Comparison of ENCODE assay signal across 1 cellular context in the genomic region with DNA sequence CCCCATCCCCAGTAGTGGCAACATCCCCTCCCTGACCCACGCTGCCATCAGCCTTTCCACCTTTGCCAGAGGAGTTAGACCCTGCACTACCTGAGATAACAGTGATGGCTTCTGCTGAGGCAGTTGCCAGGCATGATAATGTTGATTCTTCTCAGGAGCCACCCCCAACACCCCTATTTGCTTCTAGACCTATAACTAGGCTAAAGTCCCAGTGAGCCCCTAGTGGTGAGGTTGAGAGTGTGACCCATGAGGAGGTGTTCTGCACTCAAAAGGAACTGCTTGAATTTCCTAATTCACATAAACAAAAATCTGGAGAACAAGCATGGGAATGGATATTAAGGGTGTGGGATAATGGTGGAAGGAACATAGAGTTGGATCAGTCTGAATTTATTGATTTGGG.
TF ChIP-seq lines count a peak whose summit lies in the region.

No MANE protein-coding gene starts in this region.

TF ChIP-seq in GM23338, 12 proteins besides CTCF, POLR2A, EP300 and RAD21 (continued from another document):
- TF ChIP-seq, protein P1, sequence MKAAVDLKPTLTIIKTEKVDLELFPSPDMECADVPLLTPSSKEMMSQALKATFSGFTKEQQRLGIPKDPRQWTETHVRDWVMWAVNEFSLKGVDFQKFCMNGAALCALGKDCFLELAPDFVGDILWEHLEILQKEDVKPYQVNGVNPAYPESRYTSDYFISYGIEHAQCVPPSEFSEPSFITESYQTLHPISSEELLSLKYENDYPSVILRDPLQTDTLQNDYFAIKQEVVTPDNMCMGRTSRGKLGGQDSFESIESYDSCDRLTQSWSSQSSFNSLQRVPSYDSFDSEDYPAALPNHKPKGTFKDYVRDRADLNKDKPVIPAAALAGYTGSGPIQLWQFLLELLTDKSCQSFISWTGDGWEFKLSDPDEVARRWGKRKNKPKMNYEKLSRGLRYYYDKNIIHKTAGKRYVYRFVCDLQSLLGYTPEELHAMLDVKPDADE (IDR thresholded peaks at IDR 0.05), result no peak
- no peak for TF ChIP-seq EZH2 (IDR thresholded peaks at IDR 0.05; ENCODE audit: low read depth, unreplicated experiment)
- TF ChIP-seq, protein P2, sequence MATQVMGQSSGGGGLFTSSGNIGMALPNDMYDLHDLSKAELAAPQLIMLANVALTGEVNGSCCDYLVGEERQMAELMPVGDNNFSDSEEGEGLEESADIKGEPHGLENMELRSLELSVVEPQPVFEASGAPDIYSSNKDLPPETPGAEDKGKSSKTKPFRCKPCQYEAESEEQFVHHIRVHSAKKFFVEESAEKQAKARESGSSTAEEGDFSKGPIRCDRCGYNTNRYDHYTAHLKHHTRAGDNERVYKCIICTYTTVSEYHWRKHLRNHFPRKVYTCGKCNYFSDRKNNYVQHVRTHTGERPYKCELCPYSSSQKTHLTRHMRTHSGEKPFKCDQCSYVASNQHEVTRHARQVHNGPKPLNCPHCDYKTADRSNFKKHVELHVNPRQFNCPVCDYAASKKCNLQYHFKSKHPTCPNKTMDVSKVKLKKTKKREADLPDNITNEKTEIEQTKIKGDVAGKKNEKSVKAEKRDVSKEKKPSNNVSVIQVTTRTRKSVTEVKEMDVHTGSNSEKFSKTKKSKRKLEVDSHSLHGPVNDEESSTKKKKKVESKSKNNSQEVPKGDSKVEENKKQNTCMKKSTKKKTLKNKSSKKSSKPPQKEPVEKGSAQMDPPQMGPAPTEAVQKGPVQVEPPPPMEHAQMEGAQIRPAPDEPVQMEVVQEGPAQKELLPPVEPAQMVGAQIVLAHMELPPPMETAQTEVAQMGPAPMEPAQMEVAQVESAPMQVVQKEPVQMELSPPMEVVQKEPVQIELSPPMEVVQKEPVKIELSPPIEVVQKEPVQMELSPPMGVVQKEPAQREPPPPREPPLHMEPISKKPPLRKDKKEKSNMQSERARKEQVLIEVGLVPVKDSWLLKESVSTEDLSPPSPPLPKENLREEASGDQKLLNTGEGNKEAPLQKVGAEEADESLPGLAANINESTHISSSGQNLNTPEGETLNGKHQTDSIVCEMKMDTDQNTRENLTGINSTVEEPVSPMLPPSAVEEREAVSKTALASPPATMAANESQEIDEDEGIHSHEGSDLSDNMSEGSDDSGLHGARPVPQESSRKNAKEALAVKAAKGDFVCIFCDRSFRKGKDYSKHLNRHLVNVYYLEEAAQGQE (IDR thresholded peaks at IDR 0.05; ENCODE audit: unreplicated experiment), result no peak
- TF ChIP-seq, protein P3, sequence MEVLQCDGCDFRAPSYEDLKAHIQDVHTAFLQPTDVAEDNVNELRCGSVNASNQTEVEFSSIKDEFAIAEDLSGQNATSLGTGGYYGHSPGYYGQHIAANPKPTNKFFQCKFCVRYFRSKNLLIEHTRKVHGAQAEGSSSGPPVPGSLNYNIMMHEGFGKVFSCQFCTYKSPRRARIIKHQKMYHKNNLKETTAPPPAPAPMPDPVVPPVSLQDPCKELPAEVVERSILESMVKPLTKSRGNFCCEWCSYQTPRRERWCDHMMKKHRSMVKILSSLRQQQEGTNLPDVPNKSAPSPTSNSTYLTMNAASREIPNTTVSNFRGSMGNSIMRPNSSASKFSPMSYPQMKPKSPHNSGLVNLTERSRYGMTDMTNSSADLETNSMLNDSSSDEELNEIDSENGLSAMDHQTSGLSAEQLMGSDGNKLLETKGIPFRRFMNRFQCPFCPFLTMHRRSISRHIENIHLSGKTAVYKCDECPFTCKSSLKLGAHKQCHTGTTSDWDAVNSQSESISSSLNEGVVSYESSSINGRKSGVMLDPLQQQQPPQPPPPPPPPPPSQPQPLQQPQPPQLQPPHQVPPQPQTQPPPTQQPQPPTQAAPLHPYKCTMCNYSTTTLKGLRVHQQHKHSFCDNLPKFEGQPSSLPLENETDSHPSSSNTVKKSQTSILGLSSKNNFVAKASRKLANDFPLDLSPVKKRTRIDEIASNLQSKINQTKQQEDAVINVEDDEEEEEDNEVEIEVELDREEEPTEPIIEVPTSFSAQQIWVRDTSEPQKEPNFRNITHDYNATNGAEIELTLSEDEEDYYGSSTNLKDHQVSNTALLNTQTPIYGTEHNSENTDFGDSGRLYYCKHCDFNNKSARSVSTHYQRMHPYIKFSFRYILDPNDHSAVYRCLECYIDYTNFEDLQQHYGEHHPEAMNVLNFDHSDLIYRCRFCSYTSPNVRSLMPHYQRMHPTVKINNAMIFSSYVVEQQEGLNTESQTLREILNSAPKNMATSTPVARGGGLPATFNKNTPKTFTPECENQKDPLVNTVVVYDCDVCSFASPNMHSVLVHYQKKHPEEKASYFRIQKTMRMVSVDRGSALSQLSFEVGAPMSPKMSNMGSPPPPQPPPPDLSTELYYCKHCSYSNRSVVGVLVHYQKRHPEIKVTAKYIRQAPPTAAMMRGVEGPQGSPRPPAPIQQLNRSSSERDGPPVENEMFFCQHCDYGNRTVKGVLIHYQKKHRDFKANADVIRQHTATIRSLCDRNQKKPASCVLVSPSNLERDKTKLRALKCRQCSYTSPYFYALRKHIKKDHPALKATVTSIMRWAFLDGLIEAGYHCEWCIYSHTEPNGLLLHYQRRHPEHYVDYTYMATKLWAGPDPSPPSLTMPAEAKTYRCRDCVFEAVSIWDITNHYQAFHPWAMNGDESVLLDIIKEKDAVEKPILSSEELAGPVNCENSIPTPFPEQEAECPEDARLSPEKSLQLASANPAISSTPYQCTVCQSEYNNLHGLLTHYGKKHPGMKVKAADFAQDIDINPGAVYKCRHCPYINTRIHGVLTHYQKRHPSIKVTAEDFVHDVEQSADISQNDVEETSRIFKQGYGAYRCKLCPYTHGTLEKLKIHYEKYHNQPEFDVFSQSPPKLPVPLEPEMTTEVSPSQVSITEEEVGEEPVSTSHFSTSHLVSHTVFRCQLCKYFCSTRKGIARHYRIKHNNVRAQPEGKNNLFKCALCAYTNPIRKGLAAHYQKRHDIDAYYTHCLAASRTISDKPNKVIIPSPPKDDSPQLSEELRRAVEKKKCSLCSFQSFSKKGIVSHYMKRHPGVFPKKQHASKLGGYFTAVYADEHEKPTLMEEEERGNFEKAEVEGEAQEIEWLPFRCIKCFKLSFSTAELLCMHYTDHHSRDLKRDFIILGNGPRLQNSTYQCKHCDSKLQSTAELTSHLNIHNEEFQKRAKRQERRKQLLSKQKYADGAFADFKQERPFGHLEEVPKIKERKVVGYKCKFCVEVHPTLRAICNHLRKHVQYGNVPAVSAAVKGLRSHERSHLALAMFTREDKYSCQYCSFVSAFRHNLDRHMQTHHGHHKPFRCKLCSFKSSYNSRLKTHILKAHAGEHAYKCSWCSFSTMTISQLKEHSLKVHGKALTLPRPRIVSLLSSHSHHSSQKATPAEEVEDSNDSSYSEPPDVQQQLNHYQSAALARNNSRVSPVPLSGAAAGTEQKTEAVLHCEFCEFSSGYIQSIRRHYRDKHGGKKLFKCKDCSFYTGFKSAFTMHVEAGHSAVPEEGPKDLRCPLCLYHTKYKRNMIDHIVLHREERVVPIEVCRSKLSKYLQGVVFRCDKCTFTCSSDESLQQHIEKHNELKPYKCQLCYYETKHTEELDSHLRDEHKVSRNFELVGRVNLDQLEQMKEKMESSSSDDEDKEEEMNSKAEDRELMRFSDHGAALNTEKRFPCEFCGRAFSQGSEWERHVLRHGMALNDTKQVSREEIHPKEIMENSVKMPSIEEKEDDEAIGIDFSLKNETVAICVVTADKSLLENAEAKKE (CRISPR knock-in tag; IDR thresholded peaks at IDR 0.05), result no peak
- no peak for TF ChIP-seq EZH2phosphoT487 (IDR thresholded peaks at IDR 0.05; ENCODE audit: unreplicated experiment)
- no peak for TF ChIP-seq NANOG (IDR thresholded peaks at IDR 0.05; ENCODE audit: borderline replicate concordance)
- no peak for TF ChIP-seq ZNF331 (CRISPR knock-in tag; IDR thresholded peaks at IDR 0.05; ENCODE audit: low read depth)
- TF ChIP-seq JUNB (IDR thresholded peaks at IDR 0.05; ENCODE audit: unreplicated experiment), result no peak
- no peak for TF ChIP-seq STAT1 (IDR thresholded peaks at IDR 0.05; ENCODE audit: unreplicated experiment)
